Comparison of ENCODE assay signal across 1 cellular context in genomic region chr19:56140583-56141415, GRCh38.
TF ChIP-seq lines count a peak whose summit lies in the region.

Gene ZNF444 (plus strand): TSS chr19:56141287. CDS start chr19:56146912, 5,625 bp downstream.

TF ChIP-seq in K562, 482 proteins besides CTCF, POLR2A, EP300 and RAD21 (continued from another document and continues in another):
- TF ChIP-seq NRF1 (conservative IDR thresholded peaks at IDR 0.05 in 1 of 2, IDR thresholded peaks at IDR 0.05 in 1 of 2) (peak; percentile 97 to 98), XRCC5 (IDR thresholded peaks at IDR 0.05; ENCODE audit: low read depth, low read length) (no peak; the same call in 1 of the 2 replicates), CGGBP1 (CRISPR knock-in tag; IDR thresholded peaks at IDR 0.05) (no peak), ZNF639 (CRISPR knock-in tag; conservative IDR thresholded peaks at IDR 0.05 in 1 of 2, IDR thresholded peaks at IDR 0.05 in 1 of 2) (peak in 1 of 2 experiments; percentile 78; a peak in 2 of 4 replicates), HEY1 (CRISPR knock-in tag; IDR thresholded peaks at IDR 0.05; ENCODE audit: borderline replicate concordance) (no peak), ZNF184 (CRISPR knock-in tag; IDR thresholded peaks at IDR 0.05) (no peak), ETS1 (conservative IDR thresholded peaks at IDR 0.05; ENCODE audit: control insufficient read depth, low read depth, low read length) (peak; percentile 98), DACH1 (IDR thresholded peaks at IDR 0.05; ENCODE audit: partially characterized antibody) (no peak), ZBTB7A (IDR thresholded peaks at IDR 0.05; ENCODE audit: borderline replicate concordance, control insufficient read depth, low read depth, low read length) (peak; percentile 59; the same call in 1 of the 2 replicates), FOXP1 (CRISPR knock-in tag; IDR thresholded peaks at IDR 0.05) (peak; percentile 69; the same call in 1 of the 2 replicates), ZBTB17 (CRISPR knock-in tag; IDR thresholded peaks at IDR 0.05) (peak; percentile 85), ZFP30 (CRISPR knock-in tag; IDR thresholded peaks at IDR 0.05; ENCODE audit: borderline replicate concordance) (no peak), PRDM10 (IDR thresholded peaks at IDR 0.05; ENCODE audit: partially characterized antibody) (peak; percentile 32), ATF2 (CRISPR knock-in tag; IDR thresholded peaks at IDR 0.05) (no peak), CREB3L1 (IDR thresholded peaks at IDR 0.05; ENCODE audit: borderline replicate concordance, low read depth) (peak; percentile 98), GTF2A2 (tag; IDR thresholded peaks at IDR 0.05) (no peak), BRCA1 (IDR thresholded peaks at IDR 0.05) (no peak), BRCA1 (CRISPR knock-in tag; IDR thresholded peaks at IDR 0.05) (no peak), CREBBP (IDR thresholded peaks at IDR 0.05; ENCODE audit: low read depth, low read length) (no peak), NFE2 (IDR thresholded peaks at IDR 0.05; ENCODE audit: low read depth) (peak; percentile 20; the same call in 1 of the 2 replicates), HCFC1 (IDR thresholded peaks at IDR 0.05; ENCODE audit: low read depth, low read length) (peak; percentile 97), GTF3C2 (IDR thresholded peaks at IDR 0.05; ENCODE audit: borderline replicate concordance, extremely low read depth, insufficient read length) (no peak), RFX7 (CRISPR knock-in tag; IDR thresholded peaks at IDR 0.05) (no peak), PRPF4 (IDR thresholded peaks at IDR 0.05; ENCODE audit: insufficient read depth, low read depth, low read length, poor library complexity, severe bottlenecking) (no peak), STAG1 (CRISPR knock-in tag; IDR thresholded peaks at IDR 0.05; ENCODE audit: borderline replicate concordance) (no peak), ZBTB9 (CRISPR knock-in tag; IDR thresholded peaks at IDR 0.05) (0 out of 2 replicates have a peak, but pooled peaks have one; percentile 86), ZNF143 (CRISPR knock-in tag; IDR thresholded peaks at IDR 0.05) (peak; percentile 96), KDM2B (CRISPR knock-in tag; IDR thresholded peaks at IDR 0.05) (no peak), TAF7 (tag; IDR thresholded peaks at IDR 0.05) (peak; percentile 61), VEZF1 (CRISPR knock-in tag; IDR thresholded peaks at IDR 0.05) (peak; percentile 86), ELF1 (tag; IDR thresholded peaks at IDR 0.05) (0 out of 2 replicates have a peak, but pooled peaks have one; percentile 19), ZNF408 (CRISPR knock-in tag; IDR thresholded peaks at IDR 0.05; ENCODE audit: low read depth) (no peak), ZNF609 (CRISPR knock-in tag; IDR thresholded peaks at IDR 0.05; ENCODE audit: borderline replicate concordance) (no peak), ATF3 (IDR thresholded peaks at IDR 0.05) (no peak), ATF3 (CRISPR knock-in tag; conservative IDR thresholded peaks at IDR 0.05) (0 out of 2 replicates have a peak, but pooled peaks have one; percentile 39), SMC3 (conservative IDR thresholded peaks at IDR 0.05; ENCODE audit: insufficient read depth, low read depth, low read length) (no peak)
